22 cellular contexts compared by ENCODE assay signal in genomic region chr11:70552167-70552435, GRCh38.
A peak's percentile ranks its signal among the peaks of the same experiment; 100 is the strongest.
DNase-seq lines count a peak whose midpoint lies in the region; ATAC-seq and TF ChIP-seq lines count a peak whose summit lies in the region.
"Had no signal": no experiment of that assay in that cellular context is flagged by ENCODE, and none has a peak within 500 bp of the region (broad histone marks: within the 10 kb centered on the region; RNA-seq: fewer than 3 reads in every experiment).

No MANE protein-coding gene starts in this region.

- intact Hi-C loops in Caco-2 (cut with micrococcal nuclease; ENCODE audit: unreplicated experiment) = no loop called here

- H3K27me3 Mint-ChIP-seq in Caco-2 (ENCODE audit: insufficient read depth, unreplicated experiment) (no peaks in the 10 kb centered on the region), endodermal cell (ENCODE audit: insufficient read depth) (no peaks in the 10 kb centered on the region)
- no peaks in the 10 kb centered on the region for H3K27me3 Mint-ChIP-seq in activated T-cell treated with anti-CD3 and anti-CD28 coated beads, Interleukin-2, amount 50 U/mL, for 4 hours (ENCODE audit: low read depth)

- CTCF ChIA-PET in Caco-2 (lab: Charles Lee) = no interaction called here

- H3K9me3 ChIP-seq in Caco-2 (no peaks in the 10 kb centered on the region), endodermal cell (ENCODE audit: control insufficient read depth, low read length) (no peaks in the 10 kb centered on the region), neuronal stem cell (replicated peaks in 1 of 2; ENCODE audit: control insufficient read depth in 2 of 2, insufficient read depth in 1 of 2, low read depth in 1 of 2, low read length in 2 of 2) (no peaks in the 10 kb centered on the region)
- H3K9me3 ChIP-seq: BLaER1 had no signal

- DNase-seq in Caco-2 (no peak), NCI-H69 (lab: John Stamatoyannopoulos, UW) (peak; percentile 38), endodermal cell (no peak), neuronal stem cell (ENCODE audit: low spot score) (no peak), NCI-H748 treated with DMSO at 0.1 percent for 48 hours (lab: John Stamatoyannopoulos, UW) (no peak)
- no peak for DNase-seq in activated T-cell treated with anti-CD3 and anti-CD28 coated beads, Interleukin-2, amount 50 U/mL, for 4 hours
- DNase-seq in stimulated activated CD4-positive, alpha-beta T cell treated with anti-CD3 and anti-CD28 coated beads, Interleukin-12 subunit alpha, Interleukin-12 subunit beta, amount 100 ng/mL, for 4 hours = no peak
- DNase-seq: CD4-positive, alpha-beta memory T cell; DMS 273 treated with DMSO at 0.1 percent for 48 hours; DMS79; EL; GDM1; Kasumi-1; NCI-H1092 treated with DMSO at 0.1 percent for 48 hours; NCI-H1436; NCI-H187 treated with DMSO at 0.1 percent for 48 hours; NCI-H2107; RPMI8226; SHP77 had no signal

- no peak for TF ChIP-seq CTCF in Caco-2 (IDR thresholded peaks at IDR 0.05; ENCODE audit: insufficient read depth in 1 of 2, low read depth in 1 of 2, low read length in 1 of 2, severe bottlenecking in 1 of 2, unreplicated experiment in 1 of 2)
- no peak for TF ChIP-seq CTCF in endodermal cell (conservative IDR thresholded peaks at IDR 0.05)

- H2BK15ac ChIP-seq in neuronal stem cell (ENCODE audit: low read length) = peak overlapping the region; percentile 32

- H3K79me1 ChIP-seq in neuronal stem cell (ENCODE audit: low read depth, low read length) = no peaks in the 10 kb centered on the region

- no peak overlapping the region for H2AFZ ChIP-seq in neuronal stem cell (ENCODE audit: low read length)

- H3K4me1 ChIP-seq in Caco-2 = no peaks in the 10 kb centered on the region
- H3K4me1 ChIP-seq in endodermal cell (ENCODE audit: control insufficient read depth, insufficient read depth, low read length) = no peaks in the 10 kb centered on the region
- peaks cover 36 to 37% of the 10 kb centered on the region in 2 donors for H3K4me1 ChIP-seq in neuronal stem cell (ENCODE audit: control insufficient read depth in 2 of 2, insufficient read depth in 1 of 2, low read depth in 1 of 2, low read length in 2 of 2)

- BruUV-seq in Caco-2 (replicated peaks; lab: Mats Ljungman, UMichigan) = no TSS peak

- H3K27me3 ChIP-seq in Caco-2 (replicated peaks; ENCODE audit: control insufficient read depth, insufficient read depth, low read length) = no peaks in the 10 kb centered on the region
- no peaks in the 10 kb centered on the region for H3K27me3 ChIP-seq in endodermal cell (ENCODE audit: control insufficient read depth, insufficient read depth, low read length, poor library complexity, severe bottlenecking)
- H3K27me3 ChIP-seq in neuronal stem cell (ENCODE audit: control insufficient read depth in 3 of 3, insufficient read depth in 3 of 3, low read depth in 1 of 3, low read length in 3 of 3) = no peaks in the 10 kb centered on the region
- H3K27me3 ChIP-seq: BLaER1 had no signal

- WGBS in endodermal cell (ENCODE audit: insufficient coverage in 1 of 2, insufficient read length in 1 of 2), 2 experiments = 92 to 94% methylated on average over 4 to 8 of the region's 8 CpGs
- no CpG with 5 or more reads among the region's 8 CpGs for WGBS in neuronal stem cell (ENCODE audit: extremely low coverage in 2 of 2, insufficient read length in 2 of 2, insufficient replicate concordance in 1 of 2), 2 donors

- H3K4ac ChIP-seq in neuronal stem cell (ENCODE audit: low read length) = no peak overlapping the region

- H3K36me3 ChIP-seq in Caco-2 (ENCODE audit: control insufficient read depth, insufficient read depth, low read length) (no peaks in the 10 kb centered on the region), endodermal cell (ENCODE audit: control insufficient read depth, insufficient read depth, low read length) (no peaks in the 10 kb centered on the region), neuronal stem cell (replicated peaks in 1 of 2; ENCODE audit: control insufficient read depth in 2 of 2, insufficient read depth in 2 of 2, low read length in 2 of 2) (no peaks in the 10 kb centered on the region)
- H3K36me3 ChIP-seq: BLaER1 had no signal

- no peak overlapping the region for H3K23ac ChIP-seq in neuronal stem cell (ENCODE audit: low read depth, low read length, poor library complexity)

- H3K14ac ChIP-seq in neuronal stem cell (ENCODE audit: low read length) = no peak overlapping the region

- no peak overlapping the region for H4K8ac ChIP-seq in neuronal stem cell (ENCODE audit: low read depth, low read length)

- H3K36me3 Mint-ChIP-seq in Caco-2 (ENCODE audit: insufficient read depth, unreplicated experiment) = peaks cover 34% of the 10 kb centered on the region
- no peaks in the 10 kb centered on the region for H3K36me3 Mint-ChIP-seq in endodermal cell (ENCODE audit: low read depth)
- no peaks in the 10 kb centered on the region for H3K36me3 Mint-ChIP-seq in activated T-cell treated with anti-CD3 and anti-CD28 coated beads, Interleukin-2, amount 50 U/mL, for 4 hours (ENCODE audit: insufficient read depth)
- H3K36me3 Mint-ChIP-seq: CD4-positive, alpha-beta memory T cell had no signal

- H3K9me3 Mint-ChIP-seq in Caco-2 (ENCODE audit: unreplicated experiment) (no peaks in the 10 kb centered on the region), endodermal cell (no peaks in the 10 kb centered on the region)
- H3K9me3 Mint-ChIP-seq in activated T-cell treated with anti-CD3 and anti-CD28 coated beads, Interleukin-2, amount 50 U/mL, for 4 hours = no peaks in the 10 kb centered on the region

- no peak overlapping the region for H3K9ac ChIP-seq in endodermal cell (ENCODE audit: extremely low read depth, low read length, poor library complexity, severe bottlenecking)
- no peak overlapping the region for H3K9ac ChIP-seq in neuronal stem cell (ENCODE audit: low read depth, low read length, poor library complexity)
- H3K9ac ChIP-seq: BLaER1 had no signal

- no peak for ATAC-seq in activated T-cell treated with anti-CD3 and anti-CD28 coated beads, Interleukin-2, amount 50 U/mL, for 4 hours
- ATAC-seq: GM12878, K562 had no signal

- H3K4me3 Mint-ChIP-seq in Caco-2 (ENCODE audit: unreplicated experiment) = no peak overlapping the region
- H3K4me3 Mint-ChIP-seq in endodermal cell = no peak overlapping the region
- H3K4me3 Mint-ChIP-seq in activated T-cell treated with anti-CD3 and anti-CD28 coated beads, Interleukin-2, amount 50 U/mL, for 4 hours = no peak overlapping the region
- H3K4me3 Mint-ChIP-seq: CD4-positive, alpha-beta memory T cell had no signal

- no peak overlapping the region for H2BK5ac ChIP-seq in neuronal stem cell (ENCODE audit: low read length)

- no peak overlapping the region for H4K91ac ChIP-seq in neuronal stem cell (ENCODE audit: low read depth, low read length, poor library complexity)

- H3K27ac ChIP-seq in endodermal cell (ENCODE audit: low read depth, low read length) = peak overlapping the region; percentile 41
- no peak overlapping the region for H3K27ac ChIP-seq in neuronal stem cell (replicated peaks; ENCODE audit: low read length)
- H3K27ac ChIP-seq: BLaER1 had no signal

- H2BK12ac ChIP-seq in neuronal stem cell (ENCODE audit: low read length) = no peak overlapping the region

- POLR2A ChIA-PET in Caco-2 (lab: Charles Lee) = no interaction called here

- no peak overlapping the region for H3K4me2 ChIP-seq in neuronal stem cell (ENCODE audit: insufficient read depth, low read length, poor library complexity, severe bottlenecking)
- H3K4me2 ChIP-seq: BLaER1 had no signal

- peak overlapping the region; percentile 67 for H2AK5ac ChIP-seq in neuronal stem cell (ENCODE audit: low read depth, low read length)

- H3K27ac Mint-ChIP-seq in Caco-2 (ENCODE audit: unreplicated experiment) (peak overlapping the region; percentile 35), endodermal cell (no peak overlapping the region)
- H3K27ac Mint-ChIP-seq: CD4-positive, alpha-beta memory T cell had no signal

- H3K4me1 Mint-ChIP-seq in Caco-2 (ENCODE audit: low read depth, unreplicated experiment) (no peaks in the 10 kb centered on the region), endodermal cell (peaks cover 6% of the 10 kb centered on the region)
- no peaks in the 10 kb centered on the region for H3K4me1 Mint-ChIP-seq in activated T-cell treated with anti-CD3 and anti-CD28 coated beads, Interleukin-2, amount 50 U/mL, for 4 hours (ENCODE audit: low read depth)
- H3K4me1 Mint-ChIP-seq: CD4-positive, alpha-beta memory T cell had no signal

- no peak overlapping the region for H3K4me3 ChIP-seq in Caco-2 (ENCODE audit: low read depth, low read length)
- H3K4me3 ChIP-seq in endodermal cell (ENCODE audit: low read length) = no peak overlapping the region
- H3K4me3 ChIP-seq in neuronal stem cell (ENCODE audit: low read length in 2 of 2) = no peak overlapping the region
- H3K4me3 ChIP-seq: BLaER1, GM12878, K562 had no signal

- H2BK120ac ChIP-seq in neuronal stem cell (ENCODE audit: low read depth, low read length) = peak overlapping the region; percentile 73

- peak overlapping the region; percentile 79 for H3K18ac ChIP-seq in neuronal stem cell (ENCODE audit: low read length)
